Comparison of ENCODE assay signal across 17 cellular contexts in the genomic region with DNA sequence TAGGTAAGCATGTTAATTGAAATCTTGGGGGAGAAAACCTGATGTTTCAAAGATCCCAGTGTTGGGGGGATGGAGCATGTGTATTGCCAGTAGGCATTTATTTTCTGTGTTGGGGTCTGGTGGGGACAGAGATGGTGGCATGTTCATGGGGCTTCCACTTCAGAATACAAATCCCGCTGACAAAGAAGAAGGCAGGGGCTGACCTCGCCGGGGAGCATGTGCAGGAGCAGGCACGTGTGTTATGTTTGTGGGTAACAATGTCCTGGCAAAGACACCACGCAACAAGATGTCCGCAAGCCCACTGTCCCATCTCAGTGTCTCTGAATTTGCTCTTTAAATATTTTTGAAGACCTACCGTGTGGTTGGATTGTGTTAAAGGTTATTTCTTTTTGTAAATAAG.
DNase-seq lines count a peak whose midpoint lies in the region; TF ChIP-seq lines count a peak whose summit lies in the region.
"Had no signal": no experiment of that assay in that cellular context is flagged by ENCODE, and none has a peak within 500 bp of the region (broad histone marks: within the 10 kb centered on the region; RNA-seq: fewer than 3 reads in every experiment).

No MANE protein-coding gene starts in this region.

- H3K27me3 ChIP-seq in colonic mucosa (no peaks in the 10 kb centered on the region), neural progenitor cell (no peaks in the 10 kb centered on the region)
- H3K27me3 ChIP-seq: BLaER1 treated with 17β-estradiol and CSF1 and Interleukin-3, amounts not matched to agents 10 nM and 100 nM had no signal

- H3K9ac ChIP-seq in colonic mucosa (ENCODE audit: low read depth in 2 of 2, low read length in 2 of 2) (no peak overlapping the region), neural progenitor cell (no peak overlapping the region)
- H3K9ac ChIP-seq: BLaER1 treated with 17β-estradiol and CSF1 and Interleukin-3, amounts not matched to agents 10 nM and 100 nM had no signal

- intact Hi-C loops in colonic mucosa (cut with DNase I): no loop called here

- H3K4me2 ChIP-seq in neural progenitor cell: no peak overlapping the region
- H3K4me2 ChIP-seq: BLaER1 treated with 17β-estradiol and CSF1 and Interleukin-3, amounts not matched to agents 10 nM and 100 nM had no signal

- H3K36me3 ChIP-seq in colonic mucosa: no peaks in the 10 kb centered on the region
- H3K36me3 ChIP-seq in neural progenitor cell: no peaks in the 10 kb centered on the region

- H2AFZ ChIP-seq in neural progenitor cell (replicated peaks): no peak overlapping the region

- H3K27me3 Mint-ChIP-seq in neural progenitor cell (ENCODE audit: insufficient read depth, low read depth) (peaks cover 5% of the 10 kb centered on the region), type B pancreatic cell (peaks cover 12% of the 10 kb centered on the region), progenitor cell of endocrine pancreas (peaks cover 17% of the 10 kb centered on the region), osteocyte (ENCODE audit: unreplicated experiment) (peaks cover 2% of the 10 kb centered on the region)
- H3K27me3 Mint-ChIP-seq: B cell had no signal

- no peaks in the 10 kb centered on the region for H3F3A ChIP-seq in neural progenitor cell (ENCODE audit: low read depth)

- H3K27ac Mint-ChIP-seq in neural progenitor cell (peak overlapping the region; percentile 53), type B pancreatic cell (no peak overlapping the region), progenitor cell of endocrine pancreas (no peak overlapping the region), osteocyte (ENCODE audit: unreplicated experiment) (no peak overlapping the region)
- H3K27ac Mint-ChIP-seq: B cell; CD8-positive, alpha-beta T cell; HFFc6 had no signal

- H3K4me1 ChIP-seq in colonic mucosa: no peaks in the 10 kb centered on the region
- H3K4me1 ChIP-seq in neural progenitor cell: peaks cover 7% of the 10 kb centered on the region

- peaks cover 28% of the 10 kb centered on the region for H3K9me3 Mint-ChIP-seq in neural progenitor cell
- no peaks in the 10 kb centered on the region for H3K9me3 Mint-ChIP-seq in type B pancreatic cell
- H3K9me3 Mint-ChIP-seq in progenitor cell of endocrine pancreas (ENCODE audit: low read depth): peaks cover 7% of the 10 kb centered on the region
- H3K9me3 Mint-ChIP-seq in osteocyte (ENCODE audit: unreplicated experiment): peaks cover 23% of the 10 kb centered on the region

- H3K4me3 ChIP-seq in colonic mucosa (no peak overlapping the region), neural progenitor cell (no peak overlapping the region)
- H3K4me3 ChIP-seq: BLaER1 treated with 17β-estradiol and CSF1 and Interleukin-3, amounts not matched to agents 10 nM and 100 nM had no signal

- H3K36me3 Mint-ChIP-seq in neural progenitor cell (no peaks in the 10 kb centered on the region), type B pancreatic cell (no peaks in the 10 kb centered on the region), progenitor cell of endocrine pancreas (ENCODE audit: insufficient read depth) (peaks cover 3% of the 10 kb centered on the region), osteocyte (ENCODE audit: unreplicated experiment) (no peaks in the 10 kb centered on the region)
- H3K36me3 Mint-ChIP-seq: CD8-positive, alpha-beta T cell had no signal

- H3K9me3 ChIP-seq in colonic mucosa (no peaks in the 10 kb centered on the region), neural progenitor cell (ENCODE audit: low read depth) (peaks cover 4% of the 10 kb centered on the region)

- DNase-seq in colonic mucosa (peak; percentile 2), islet precursor cell (peak; percentile 30), neural progenitor cell (ENCODE audit: low spot score) (no peak), type B pancreatic cell (ENCODE audit: extremely low spot score, unreplicated experiment) (peak; percentile 20), progenitor cell of endocrine pancreas (ENCODE audit: low spot score, unreplicated experiment) (no peak), osteocyte (ENCODE audit: extremely low spot score, unreplicated experiment) (no peak)
- no peak for DNase-seq in activated naive CD4-positive, alpha-beta T cell (lab: John Stamatoyannopoulos, UW)
- DNase-seq: Calu3; CD8-positive, alpha-beta T cell; DMS79 treated with DMSO at 0.1 percent for 48 hours; GF-D8; GOT3; H7; HFFc6 had no signal

- peak overlapping the region; percentile 14 for H3K4me3 Mint-ChIP-seq in neural progenitor cell
- H3K4me3 Mint-ChIP-seq in type B pancreatic cell: no peak overlapping the region
- no peak overlapping the region for H3K4me3 Mint-ChIP-seq in progenitor cell of endocrine pancreas (ENCODE audit: low read depth)
- H3K4me3 Mint-ChIP-seq in osteocyte (ENCODE audit: unreplicated experiment): no peak overlapping the region
- H3K4me3 Mint-ChIP-seq: B cell; CD8-positive, alpha-beta T cell; HFFc6 had no signal

- H4K20me1 ChIP-seq in neural progenitor cell (ENCODE audit: low read depth): no peaks in the 10 kb centered on the region
- H4K20me1 ChIP-seq: BLaER1 treated with 17β-estradiol and CSF1 and Interleukin-3, amounts not matched to agents 10 nM and 100 nM had no signal

- H3K4me1 Mint-ChIP-seq in neural progenitor cell (peaks cover 12% of the 10 kb centered on the region), type B pancreatic cell (ENCODE audit: unreplicated experiment) (no peaks in the 10 kb centered on the region), progenitor cell of endocrine pancreas (ENCODE audit: low read depth) (peaks cover 14% of the 10 kb centered on the region), osteocyte (ENCODE audit: unreplicated experiment) (no peaks in the 10 kb centered on the region)
- H3K4me1 Mint-ChIP-seq: B cell had no signal

- no peaks in the 10 kb centered on the region for H3K79me2 ChIP-seq in neural progenitor cell (ENCODE audit: low read depth)

- TF ChIP-seq CTCF in colonic mucosa (IDR thresholded peaks at IDR 0.05): no peak
- no peak for TF ChIP-seq CTCF in neural progenitor cell (IDR thresholded peaks at IDR 0.05)
- no peak for TF ChIP-seq CTCF in type B pancreatic cell (conservative IDR thresholded peaks at IDR 0.05)
- TF ChIP-seq CTCF in progenitor cell of endocrine pancreas (IDR thresholded peaks at IDR 0.05; ENCODE audit: unreplicated experiment): no peak
- no peak for TF ChIP-seq CTCF in osteocyte (IDR thresholded peaks at IDR 0.05)

- H3K27ac ChIP-seq in colonic mucosa (no peak overlapping the region), neural progenitor cell (no peak overlapping the region)
- H3K27ac ChIP-seq: BLaER1 treated with 17β-estradiol and CSF1 and Interleukin-3, amounts not matched to agents 10 nM and 100 nM; HL-60 had no signal

Comparison
In these comparisons a context has a peak if more than half of its experiments do, and no peak if none do; other contexts are left out.
1. DNase-seq: peak in colonic mucosa (single experiment), islet precursor cell (single experiment) and type B pancreatic cell (single experiment); none in neural progenitor cell (single experiment), progenitor cell of endocrine pancreas (single experiment), osteocyte (single experiment) and activated naive CD4-positive, alpha-beta T cell (0 of 4).